Comparison of ENCODE assay signal across 8 cellular contexts in the genomic region with DNA sequence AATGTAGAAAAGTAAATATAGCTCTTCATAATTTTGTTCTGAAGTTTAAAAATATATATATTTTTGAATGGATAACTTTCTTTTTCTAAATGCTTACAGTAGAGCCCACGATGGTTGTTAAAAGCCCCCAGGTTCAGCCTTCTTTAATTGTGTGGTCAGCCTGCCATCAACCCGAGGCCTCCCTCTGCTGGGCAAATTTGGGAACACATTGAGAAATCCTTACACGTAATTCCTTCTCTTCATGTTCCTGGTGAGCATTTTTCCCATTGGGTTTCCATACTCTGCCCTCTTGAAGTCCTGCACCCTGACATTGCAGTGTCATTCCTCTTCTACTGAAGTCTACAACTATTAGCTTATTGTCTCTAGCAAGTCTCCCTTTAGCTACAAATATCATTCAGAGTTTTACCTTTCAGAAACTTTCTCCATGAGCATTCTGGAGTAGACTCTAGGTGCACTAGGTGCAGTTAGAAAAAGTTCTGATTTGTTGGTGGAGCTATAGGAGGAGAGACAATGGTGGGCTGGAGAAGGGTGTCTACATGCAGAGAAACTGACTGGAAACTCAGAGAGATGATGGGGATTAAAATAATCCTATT. TPM values are rescaled to one million over a fixed set of nuclear protein-coding genes. Genes with fewer than 3 reads are reported as not detected.
DNase-seq lines count a peak whose midpoint lies in the region; ATAC-seq and TF ChIP-seq lines count a peak whose summit lies in the region.

No MANE protein-coding gene starts in this region.

- no peak for ATAC-seq in GM21786 (IDR thresholded peaks at IDR 0.05; ENCODE audit: unreplicated experiment)
- ATAC-seq in HG03159 (IDR thresholded peaks at IDR 0.05; ENCODE audit: unreplicated experiment) = no peak

- peaks cover 16% of the 10 kb centered on the region for H3K36me3 Mint-ChIP-seq in nephron progenitor cell (ENCODE audit: low read depth)

- peaks cover 8% of the 10 kb centered on the region for H3K27me3 Mint-ChIP-seq in nephron progenitor cell (ENCODE audit: low read depth, poor library complexity)

- H3K9me3 ChIP-seq in esophagus squamous epithelium = no peaks in the 10 kb centered on the region

- H3K36me3 ChIP-seq in esophagus squamous epithelium = peaks cover 0 to 22% (median 6%) of the 10 kb centered on the region in 3 donors

- peaks cover 0 to 10% (median 0%) of the 10 kb centered on the region in 3 donors for H3K4me1 ChIP-seq in esophagus squamous epithelium

- H3K27ac ChIP-seq in esophagus squamous epithelium = no peak overlapping the region

- H3K4me3 ChIP-seq in esophagus squamous epithelium = no peak overlapping the region

- TF ChIP-seq POLR2A in esophagus squamous epithelium (IDR thresholded peaks at IDR 0.05) = no peak

- intact Hi-C loops in esophagus squamous epithelium (cut with DNase I) = no loop called here

- H3K27me3 ChIP-seq in esophagus squamous epithelium = no peaks in the 10 kb centered on the region

- H3K27ac Mint-ChIP-seq in nephron progenitor cell = no peak overlapping the region

- peaks cover 37% of the 10 kb centered on the region for H3K4me1 Mint-ChIP-seq in nephron progenitor cell

- peak; percentile 66 for DNase-seq in AG08396 (ENCODE audit: low spot score)
- peak; percentile 66 for DNase-seq in NCI-H2227 treated with DMSO at 0.1 percent for 48 hours (lab: John Stamatoyannopoulos, UW)
- DNase-seq in activated CD4-positive, alpha-beta T cell treated with anti-CD3 and anti-CD28 coated beads, Interleukin-2, amount 50 U/mL, for 48 hours = peak; percentile 57 to 62
- DNase-seq in esophagus squamous epithelium (lab: John Stamatoyannopoulos, UW) = no peak
- DNase-seq in nephron progenitor cell = peak; percentile 73

- TF ChIP-seq CTCF in GM12873 (IDR thresholded peaks at IDR 0.05; ENCODE audit: insufficient read depth, low read depth, low read length, missing control alignments) (peak; percentile 82), esophagus squamous epithelium (IDR thresholded peaks at IDR 0.05) (peak; percentile 56 to 86 (median 70)), nephron progenitor cell (IDR thresholded peaks at IDR 0.05) (peak; percentile 83)

- WGBS in esophagus squamous epithelium, 2 donors = 3% methylated on average over 3 of the region's 3 CpGs

- H3K9me3 Mint-ChIP-seq in nephron progenitor cell = no peaks in the 10 kb centered on the region

- H3K4me3 Mint-ChIP-seq in nephron progenitor cell = no peak overlapping the region

RNA-seq across cellular contexts. Expression of a gene that starts 40.6 kb away (rescaled TPM):
- total RNA-seq in esophagus squamous epithelium = 1 to 10 TPM; 7.7 to 9.0 (median 8.5) TPM
